In genomic region chr9:134624827-134625181, GRCh38 we compare ENCODE assay signal across 13 cellular contexts. TPM values are rescaled to one million over a fixed set of nuclear protein-coding genes. Genes with fewer than 3 reads are reported as not detected.
DNase-seq lines count a peak whose midpoint lies in the region; ATAC-seq, FAIRE-seq and TF ChIP-seq lines count a peak whose summit lies in the region.
"Had no signal": no experiment of that assay in that cellular context is flagged by ENCODE, and none has a peak within 500 bp of the region (broad histone marks: within the 10 kb centered on the region; RNA-seq: fewer than 3 reads in every experiment).

No MANE protein-coding gene starts in this region.

- no peak for ATAC-seq in stimulated activated naive CD8-positive, alpha-beta T cell treated with anti-CD3 and anti-CD28 coated beads, Interleukin-15, Interleukin-2, amounts not matched to agents 100 U/mL and 50 U/mL, for 24 hours
- ATAC-seq in stimulated activated naive CD8-positive, alpha-beta T cell treated with anti-CD3 and anti-CD28 coated beads, Interleukin-15, amount 100 ng/mL, for 72 hours: no peak
- no peak for ATAC-seq in GM19351 (IDR thresholded peaks at IDR 0.05; ENCODE audit: unreplicated experiment)

- H3K4me1 ChIP-seq in astrocyte (ENCODE audit: insufficient read depth, low read length) (peaks cover 53% of the 10 kb centered on the region), tibial nerve (peaks cover 0 to 12% (median 0%) of the 10 kb centered on the region in 4 donors)
- H3K4me1 ChIP-seq: HAP-1 had no signal

- no peak for TF ChIP-seq POLR2A in tibial nerve (IDR thresholded peaks at IDR 0.05)

- 53 to 66% methylated on average over 2 to 3 of the region's 3 CpGs for WGBS in tibial nerve, 2 donors

- H3K27ac Mint-ChIP-seq in stimulated activated naive CD8-positive, alpha-beta T cell treated with anti-CD3 and anti-CD28 coated beads, Interleukin-15, amount 100 ng/mL, for 72 hours: no peak overlapping the region
- peak overlapping the region; percentile 97 for H3K27ac Mint-ChIP-seq in astrocyte (ENCODE audit: unreplicated experiment)
- H3K27ac Mint-ChIP-seq: activated naive CD8-positive, alpha-beta T cell treated with anti-CD3 and anti-CD28 coated beads, Interleukin-2, amount 10 ng/mL, durations not matched to agents 7 days and 5 days had no signal

- H3K79me2 ChIP-seq in astrocyte (ENCODE audit: insufficient read depth, low read length): no peaks in the 10 kb centered on the region

- no peaks in the 10 kb centered on the region for H3K27me3 Mint-ChIP-seq in stimulated activated naive CD8-positive, alpha-beta T cell treated with anti-CD3 and anti-CD28 coated beads, Interleukin-15, amount 100 ng/mL, for 72 hours
- peaks cover 7% of the 10 kb centered on the region for H3K27me3 Mint-ChIP-seq in astrocyte (ENCODE audit: low read depth, unreplicated experiment)
- H3K27me3 Mint-ChIP-seq: activated naive CD8-positive, alpha-beta T cell treated with anti-CD3 and anti-CD28 coated beads, Interleukin-2, amount 10 ng/mL, durations not matched to agents 7 days and 5 days had no signal

- no peaks in the 10 kb centered on the region for H3K9me3 Mint-ChIP-seq in stimulated activated naive CD8-positive, alpha-beta T cell treated with anti-CD3 and anti-CD28 coated beads, Interleukin-15, amount 100 ng/mL, for 72 hours
- H3K9me3 Mint-ChIP-seq in astrocyte (ENCODE audit: unreplicated experiment): peaks cover 3% of the 10 kb centered on the region
- H3K9me3 Mint-ChIP-seq: activated naive CD8-positive, alpha-beta T cell treated with anti-CD3 and anti-CD28 coated beads, Interleukin-2, amount 10 ng/mL, durations not matched to agents 7 days and 5 days had no signal

- H3K4me2 ChIP-seq in astrocyte (ENCODE audit: low read length): peak overlapping the region; percentile 71

- H3K4me1 Mint-ChIP-seq in stimulated activated naive CD8-positive, alpha-beta T cell treated with anti-CD3 and anti-CD28 coated beads, Interleukin-15, amount 100 ng/mL, for 72 hours: no peaks in the 10 kb centered on the region
- peaks cover 55% of the 10 kb centered on the region for H3K4me1 Mint-ChIP-seq in astrocyte (ENCODE audit: low read depth, unreplicated experiment)
- H3K4me1 Mint-ChIP-seq: activated naive CD8-positive, alpha-beta T cell treated with anti-CD3 and anti-CD28 coated beads, Interleukin-2, amount 10 ng/mL, durations not matched to agents 7 days and 5 days had no signal

- H3K36me3 Mint-ChIP-seq in astrocyte (ENCODE audit: low read depth, unreplicated experiment): no peaks in the 10 kb centered on the region
- H3K36me3 Mint-ChIP-seq: activated naive CD8-positive, alpha-beta T cell treated with anti-CD3 and anti-CD28 coated beads, Interleukin-2, amount 10 ng/mL, durations not matched to agents 7 days and 5 days had no signal

- no peak overlapping the region for H2AFZ ChIP-seq in astrocyte (ENCODE audit: low read depth, low read length)

- H3K36me3 ChIP-seq in astrocyte (ENCODE audit: insufficient read depth, low read length): no peaks in the 10 kb centered on the region
- no peaks in the 10 kb centered on the region for H3K36me3 ChIP-seq in tibial nerve
- H3K36me3 ChIP-seq: HAP-1, neutrophil had no signal

- H3K9ac ChIP-seq in astrocyte (ENCODE audit: low read length): peak overlapping the region; percentile 78

- no peaks in the 10 kb centered on the region for H3K9me3 ChIP-seq in astrocyte (ENCODE audit: insufficient read depth, low read depth, low read length)
- H3K9me3 ChIP-seq in tibial nerve: no peaks in the 10 kb centered on the region
- H3K9me3 ChIP-seq: HAP-1, neutrophil had no signal

- H3K4me3 Mint-ChIP-seq in stimulated activated naive CD8-positive, alpha-beta T cell treated with anti-CD3 and anti-CD28 coated beads, Interleukin-15, amount 100 ng/mL, for 72 hours: no peak overlapping the region
- H3K4me3 Mint-ChIP-seq in astrocyte (ENCODE audit: unreplicated experiment): peak overlapping the region; percentile 75
- H3K4me3 Mint-ChIP-seq: activated naive CD8-positive, alpha-beta T cell treated with anti-CD3 and anti-CD28 coated beads, Interleukin-2, amount 10 ng/mL, durations not matched to agents 7 days and 5 days had no signal

- DNase-seq in stimulated activated naive CD8-positive, alpha-beta T cell treated with anti-CD3 and anti-CD28 coated beads, Interleukin-15, Interleukin-2, amounts not matched to agents 100 U/mL and 50 U/mL, for 24 hours: peak; percentile 0
- DNase-seq in stimulated activated naive CD8-positive, alpha-beta T cell treated with anti-CD3 and anti-CD28 coated beads, Interleukin-15, amount 100 ng/mL, for 72 hours: no peak
- DNase-seq in astrocyte (ENCODE audit: low read depth) (peak; percentile 89), kidney tubule cell (ENCODE audit: low spot score) (peak; percentile 68), tibial nerve (ENCODE audit: low spot score in 2 of 2) (no peak), H4 (ENCODE audit: low spot score) (no peak)
- DNase-seq in stimulated activated CD8-positive, alpha-beta memory T cell treated with anti-CD3 and anti-CD28 coated beads, Interleukin-4, amount 100 ng/mL, for 48 hours: no peak
- DNase-seq: activated naive CD8-positive, alpha-beta T cell treated with anti-CD3 and anti-CD28 coated beads, Interleukin-2, amount 10 ng/mL, durations not matched to agents 7 days and 5 days; NCI-H446 treated with DMSO at 0.1 percent for 48 hours had no signal

- H3K27me3 ChIP-seq in astrocyte (ENCODE audit: insufficient read depth, low read length) (no peaks in the 10 kb centered on the region), tibial nerve (no peaks in the 10 kb centered on the region)
- H3K27me3 ChIP-seq: neutrophil had no signal

- H3K4me3 ChIP-seq in astrocyte (ENCODE audit: insufficient read depth, low read depth, low read length) (no peak overlapping the region), tibial nerve (no peak overlapping the region)
- H3K4me3 ChIP-seq: HAP-1 had no signal

- TF ChIP-seq CTCF in astrocyte (IDR thresholded peaks at IDR 0.05; ENCODE audit: insufficient read depth, low read depth, low read length) (no peak), tibial nerve (IDR thresholded peaks at IDR 0.05) (no peak)

- H4K20me1 ChIP-seq in astrocyte (ENCODE audit: insufficient read depth, low read length): no peaks in the 10 kb centered on the region

- no peak for TF ChIP-seq EP300 in tibial nerve (IDR thresholded peaks at IDR 0.05)

- FAIRE-seq in astrocyte (lab: Jason Lieb, UNC): peak; percentile 97
- FAIRE-seq: TTC549 had no signal

- H3K27ac ChIP-seq in astrocyte (ENCODE audit: low read depth, low read length): peak overlapping the region; percentile 95
- H3K27ac ChIP-seq in tibial nerve: peak overlapping the region in 1 of 4 donors; percentile 55
- H3K27ac ChIP-seq: neutrophil had no signal

RNA-seq across cellular contexts. Expression of gene COL5A1, which starts 16.8 kb away (rescaled TPM):
- total RNA-seq in astrocyte (1,055 and 1,568 TPM in 2 replicates), tibial nerve (10 to 100 TPM; 51.9 to 78.3 (median 62.4) TPM)
- total RNA-seq in H4 (2014; rRNA removed; shearing (Covaris generic)): 26.8 and 32.1 TPM in 2 replicates

Comparison
In these comparisons a context has a peak if more than half of its experiments do, and no peak if none do; other contexts are left out.
1. DNase-seq: peak in stimulated activated naive CD8-positive, alpha-beta T cell treated with anti-CD3 and anti-CD28 coated beads, Interleukin-15, Interleukin-2, amounts not matched to agents 100 U/mL and 50 U/mL, for 24 hours (single experiment), astrocyte (single experiment) and kidney tubule cell (single experiment); none in stimulated activated naive CD8-positive, alpha-beta T cell treated with anti-CD3 and anti-CD28 coated beads, Interleukin-15, amount 100 ng/mL, for 72 hours (0 of 2), tibial nerve (0 of 2), stimulated activated CD8-positive, alpha-beta memory T cell treated with anti-CD3 and anti-CD28 coated beads, Interleukin-4, amount 100 ng/mL, for 48 hours (single experiment) and H4 (single experiment).
2. RNA of gene COL5A1, which starts 16.8 kb away (total RNA-seq): 1,055 to 1,568 TPM in astrocyte; 51.9 to 78.3 TPM in tibial nerve and 26.8 to 32.1 TPM in H4; every median in the first group is over 10 times any median in the second.